36 cellular contexts compared by ENCODE assay signal in the genomic region with DNA sequence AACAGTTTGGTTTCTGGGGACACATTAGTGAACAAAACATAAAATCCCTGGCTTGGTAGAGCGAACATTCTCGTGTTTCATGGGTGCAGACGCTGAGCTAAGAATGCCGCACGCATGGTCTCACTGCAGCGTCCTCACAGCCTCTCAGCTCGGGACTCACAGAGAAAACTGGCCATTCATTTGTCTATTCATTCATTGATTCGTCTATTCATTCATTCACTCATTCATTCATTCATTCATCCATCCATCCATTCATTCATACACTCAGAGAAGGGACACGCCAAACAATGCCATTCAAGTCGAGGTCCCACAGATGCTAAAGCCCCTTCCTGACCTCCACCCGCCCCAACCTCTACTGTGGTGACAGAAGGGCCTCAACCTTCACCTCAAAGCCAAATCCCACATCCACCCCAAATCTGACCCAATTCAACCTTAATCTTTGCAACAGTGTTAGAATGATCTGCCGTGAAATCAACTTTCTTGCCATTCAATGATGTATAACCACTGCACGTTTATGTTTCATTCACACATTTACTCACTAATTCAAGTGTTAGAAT. TPM values are rescaled to one million over a fixed set of nuclear protein-coding genes. Genes with fewer than 3 reads are reported as not detected.
"Had no signal": no experiment of that assay in that cellular context is flagged by ENCODE, and none has a peak within 500 bp of the region (broad histone marks: within the 10 kb centered on the region; RNA-seq: fewer than 3 reads in every experiment).

No MANE protein-coding gene starts in this region.

- H3K4me1 Mint-ChIP-seq: activated B cell treated with CpG ODN at 0.5 μM for 24 hours had no signal

- ATAC-seq: body of pancreas, gastrocnemius medialis, left cardiac atrium, pancreas, sciatic nerve had no signal

- DNase-seq: activated B cell treated with CpG ODN at 0.5 μM for 24 hours; activated CD4-positive, alpha-beta T cell treated with anti-CD3 and anti-CD28 coated beads, Interleukin-2, amount 50 U/mL, for 1 hour; activated effector memory CD4-positive, alpha-beta T cell treated with anti-CD3 and anti-CD28 coated beads, Interleukin-2, amount 50 U/mL, for 16 hours; activated naive CD4-positive, alpha-beta T cell treated with anti-CD3 and anti-CD28 coated beads for 36 hours; activated naive CD8-positive, alpha-beta T cell treated with anti-CD3 and anti-CD28 coated beads for 36 hours; activated T-cell treated with anti-CD3 and anti-CD28 coated beads, Interleukin-2, amount 50 U/mL, for 1 hour; adrenal gland; aorta; body of pancreas; dorsolateral prefrontal cortex; effector memory CD4-positive, alpha-beta T cell; erythroblast; gastrocnemius medialis; islet precursor cell; left cardiac atrium; mammary epithelial cell; pancreas; retina; stimulated activated CD4-positive, alpha-beta T cell treated with anti-CD3 and anti-CD28 coated beads, Interleukin-12 subunit alpha, Interleukin-12 subunit beta, amount 100 ng/mL, for 4 hours; stimulated activated CD4-positive, alpha-beta T cell treated with anti-CD3 and anti-CD28 coated beads, Interleukin-4, amount 100 ng/mL, for 1 hour; trophoblast cell; uterus had no signal

- H2AFZ ChIP-seq: hepatocyte had no signal

- FAIRE-seq: pancreas had no signal

- H3K79me2 ChIP-seq: hepatocyte had no signal

- H3K4me3 ChIP-seq: adrenal gland, body of pancreas, coronary artery, dorsolateral prefrontal cortex, gastrocnemius medialis, hepatocyte, pancreas, prostate gland, skin epidermis, thoracic aorta, uterus had no signal

- H3K27ac Mint-ChIP-seq: activated B cell treated with CpG ODN at 0.5 μM for 24 hours; activated naive CD4-positive, alpha-beta T cell treated with anti-CD3 and anti-CD28 coated beads for 36 hours; activated naive CD8-positive, alpha-beta T cell treated with anti-CD3 and anti-CD28 coated beads for 36 hours; activated T-helper 1 cell treated with anti-CD3 and anti-CD28 coated beads, Interleukin-12 subunit alpha, Interleukin-12 subunit beta, Interleukin-2, Interleukin-4 antibody, amounts not matched to agents 30 ng/mL and 10 ng/mL and 1 ng/mL, durations not matched to agents 14 hours and 24 hours and 36 hours; stimulated activated naive CD8-positive, alpha-beta T cell treated with anti-CD3 and anti-CD28 coated beads, Interleukin-15, Interleukin-2, amounts not matched to agents 100 ng/mL and 50 ng/mL, for 24 hours had no signal

- H3K36me3 Mint-ChIP-seq: activated naive CD8-positive, alpha-beta T cell treated with anti-CD3 and anti-CD28 coated beads for 36 hours had no signal

- H3K36me3 ChIP-seq: adrenal gland, gastrocnemius medialis, pancreas, prostate gland, thoracic aorta, uterus had no signal

- H3K27ac ChIP-seq: adrenal gland, body of pancreas, coronary artery, dorsolateral prefrontal cortex, gastrocnemius medialis, hepatocyte, pancreas, prostate gland, thoracic aorta, uterus had no signal

- H3K27me3 ChIP-seq: adrenal gland, body of pancreas, gastrocnemius medialis, pancreas, uterus had no signal

- H3K4me3 Mint-ChIP-seq: activated B cell treated with CpG ODN at 0.5 μM for 24 hours; activated naive CD4-positive, alpha-beta T cell treated with anti-CD3 and anti-CD28 coated beads for 36 hours; activated naive CD8-positive, alpha-beta T cell treated with anti-CD3 and anti-CD28 coated beads for 36 hours; activated T-helper 1 cell treated with anti-CD3 and anti-CD28 coated beads, Interleukin-12 subunit alpha, Interleukin-12 subunit beta, Interleukin-2, Interleukin-4 antibody, amounts not matched to agents 30 ng/mL and 10 ng/mL and 1 ng/mL, durations not matched to agents 14 hours and 24 hours and 36 hours; stimulated activated naive CD8-positive, alpha-beta T cell treated with anti-CD3 and anti-CD28 coated beads, Interleukin-15, Interleukin-2, amounts not matched to agents 100 ng/mL and 50 ng/mL, for 24 hours had no signal

- H3K4me1 ChIP-seq: adrenal gland, body of pancreas, gastrocnemius medialis, pancreas, prostate gland, uterus had no signal

- H3K9me3 Mint-ChIP-seq: activated B cell treated with CpG ODN at 0.5 μM for 24 hours; activated naive CD4-positive, alpha-beta T cell treated with anti-CD3 and anti-CD28 coated beads for 36 hours; activated T-helper 1 cell treated with anti-CD3 and anti-CD28 coated beads, Interleukin-12 subunit alpha, Interleukin-12 subunit beta, Interleukin-2, Interleukin-4 antibody, amounts not matched to agents 30 ng/mL and 10 ng/mL and 1 ng/mL, durations not matched to agents 14 hours and 24 hours and 36 hours; stimulated activated naive CD8-positive, alpha-beta T cell treated with anti-CD3 and anti-CD28 coated beads, Interleukin-15, Interleukin-2, amounts not matched to agents 100 ng/mL and 50 ng/mL, for 24 hours had no signal

- H3K4me2 ChIP-seq: hepatocyte had no signal

- H3K9me3 ChIP-seq: adrenal gland, body of pancreas, gastrocnemius medialis, pancreas, prostate gland, thoracic aorta, uterus had no signal

RNA-seq across cellular contexts. Expression of gene OLFM2, which starts 35.1 kb away (rescaled TPM):
- total RNA-seq: activated B cell treated with CpG ODN at 0.5 μM for 24 hours had no signal

RNA-seq across cellular contexts. Expression of gene COL5A3, which starts 38.9 kb away (rescaled TPM):
- total RNA-seq: activated B cell treated with CpG ODN at 0.5 μM for 24 hours; T-helper 2 cell treated with Interferon-gamma antibody and Interleukin-4, amounts not matched to agents 100 ng/mL and 5 ng/mL, for 36 hours had no signal

RNA-seq across cellular contexts. Expression of gene RDH8, which starts 41.9 kb away (rescaled TPM):
- total RNA-seq: activated B cell treated with CpG ODN at 0.5 μM for 24 hours; activated naive CD4-positive, alpha-beta T cell treated with anti-CD3 and anti-CD28 coated beads for 36 hours; activated naive CD8-positive, alpha-beta T cell treated with anti-CD3 and anti-CD28 coated beads for 36 hours; activated T-helper 1 cell treated with anti-CD3 and anti-CD28 coated beads, Interleukin-12 subunit alpha, Interleukin-12 subunit beta, Interleukin-2, Interleukin-4 antibody, amounts not matched to agents 30 ng/mL and 10 ng/mL and 1 ng/mL, durations not matched to agents 14 hours and 24 hours and 36 hours; adrenal gland; aorta; body of pancreas; cardiac septum; cerebellum; dorsolateral prefrontal cortex; gastrocnemius medialis; hepatocyte; left cardiac atrium; liver; mammary epithelial cell; mucosa of gallbladder; pancreas; prostate gland; sciatic nerve; T-helper 2 cell treated with Interferon-gamma antibody and Interleukin-4, amounts not matched to agents 100 ng/mL and 5 ng/mL, for 36 hours; thoracic aorta; uterus had no signal
- polyA plus RNA-seq: adrenal gland, aorta, hepatocyte, liver, mammary epithelial cell, neural cell, pancreas had no signal
